Comparison of ENCODE assay signal across 25 cellular contexts in the genomic region with DNA sequence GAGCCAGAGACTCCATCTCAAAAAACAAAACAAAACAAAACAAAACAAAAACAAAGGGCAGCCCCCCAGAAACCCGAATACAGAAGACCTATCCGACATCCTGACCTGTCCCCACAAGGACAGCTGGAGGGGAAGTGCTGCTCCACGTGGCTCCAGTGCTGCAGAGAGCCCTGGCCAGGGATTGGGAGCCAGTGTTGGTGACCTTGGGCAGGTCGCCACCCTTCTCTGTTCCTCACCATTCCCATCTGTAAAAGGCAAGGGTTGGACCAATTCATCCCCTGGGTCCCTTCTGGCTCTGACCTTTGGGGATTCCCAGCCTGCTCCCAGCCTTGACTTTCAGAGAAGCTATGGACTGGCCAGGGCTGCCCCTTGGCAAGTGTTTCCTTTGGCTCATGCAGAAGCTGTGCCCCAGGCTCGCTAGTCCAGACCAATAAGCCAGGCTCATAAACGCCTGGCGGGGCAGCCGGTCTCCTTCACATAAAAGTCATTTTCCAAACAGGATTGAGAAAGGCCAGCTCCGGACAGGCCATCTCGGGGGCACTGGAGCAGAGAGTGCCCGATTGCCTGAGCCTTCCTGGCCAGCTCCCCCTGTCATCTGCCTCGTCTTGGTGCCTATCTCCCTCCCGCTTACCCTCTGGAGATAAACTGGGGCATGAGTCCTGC. TPM values are rescaled to one million over a fixed set of nuclear protein-coding genes. Genes with fewer than 3 reads are reported as not detected.
DNase-seq lines count a peak whose midpoint lies in the region; ATAC-seq and TF ChIP-seq lines count a peak whose summit lies in the region.
"Had no signal": no experiment of that assay in that cellular context is flagged by ENCODE, and none has a peak within 500 bp of the region (broad histone marks: within the 10 kb centered on the region; RNA-seq: fewer than 3 reads in every experiment).

No MANE protein-coding gene starts in this region.

- no peaks in the 10 kb centered on the region for H3K9me3 ChIP-seq in body of pancreas
- H3K9me3 ChIP-seq in A673 (ENCODE audit: low read depth, low read length, poor library complexity, severe bottlenecking): peaks cover 10% of the 10 kb centered on the region
- H3K9me3 ChIP-seq: A549, BE2C, Peyer's patch had no signal

- no peak for TF ChIP-seq POLR2A in body of pancreas (IDR thresholded peaks at IDR 0.05)

- 68 to 72% methylated on average over 13 of the region's 13 CpGs for WGBS in body of pancreas, 2 donors

- DNase-seq in D341Med (ENCODE audit: low spot score) (peak; percentile 11), RWPE1 (ENCODE audit: low spot score) (no peak), islet precursor cell (peak; percentile 43), posterior vena cava (ENCODE audit: low spot score) (peak; percentile 51), body of pancreas (no peak), KG1 (lab: John Stamatoyannopoulos, UW) (no peak), A673 (ENCODE audit: low spot score) (no peak)
- no peak for DNase-seq in stimulated activated naive CD4-positive, alpha-beta T cell treated with Interleukin-2 at 50 U/mL for 16 hours (lab: John Stamatoyannopoulos, UW)
- DNase-seq: BE2C; CD4-positive, CD25-positive, alpha-beta regulatory T cell; COR-L47; DMS 273 treated with DMSO at 0.1 percent for 48 hours; H9; HFFc6; NCI-H1092 treated with DMSO at 0.1 percent for 48 hours; NCI-H146; NCI-H2029; NCI-H524 treated with DMSO at 0.1 percent for 48 hours; NCI-H82; Peyer's patch; Right ventricle myocardium superior had no signal

- H3K4me1 ChIP-seq in body of pancreas: no peaks in the 10 kb centered on the region
- no peaks in the 10 kb centered on the region for H3K4me1 ChIP-seq in A673 (ENCODE audit: insufficient read depth, low read length, poor library complexity, severe bottlenecking)
- H3K4me1 ChIP-seq: BE2C, Peyer's patch had no signal

- H3K36me3 ChIP-seq in body of pancreas (replicated peaks in 1 of 2; ENCODE audit: insufficient read depth in 1 of 2, low read depth in 2 of 2) (no peaks in the 10 kb centered on the region), A673 (ENCODE audit: insufficient read depth, low read length, poor library complexity, severe bottlenecking) (no peaks in the 10 kb centered on the region)
- H3K36me3 ChIP-seq: BE2C, Peyer's patch had no signal

- intact Hi-C loops in posterior vena cava (cut with DNase I) (no loop called here), body of pancreas (cut with DNase I) (no loop called here), A673 (cut with micrococcal nuclease; ENCODE audit: unreplicated experiment) (no loop called here)

- no peak for ATAC-seq in body of pancreas
- ATAC-seq: A549, K562 had no signal

- TF ChIP-seq CTCF in RWPE1 (conservative IDR thresholded peaks at IDR 0.05; ENCODE audit: low read depth) (no peak), body of pancreas (IDR thresholded peaks at IDR 0.05) (no peak), A673 (conservative IDR thresholded peaks at IDR 0.05; ENCODE audit: low read depth, low read length) (no peak)

- POLR2A ChIA-PET in RWPE1 (lab: Yijun Ruan, JAX; ENCODE audit: low non-redundant PET) (no interaction called here), A673 (lab: Charles Lee; ENCODE audit: low non-redundant PET) (no interaction called here)

- H3K27ac ChIP-seq in RWPE1 (peak overlapping the region; percentile 95), body of pancreas (no peak overlapping the region), A673 (ENCODE audit: low read depth, low read length, poor library complexity, severe bottlenecking) (no peak overlapping the region)
- H3K27ac ChIP-seq: Peyer's patch had no signal

- H3K4me3 ChIP-seq in body of pancreas: no peak overlapping the region
- H3K4me3 ChIP-seq in A673 (ENCODE audit: low read depth, low read length, poor library complexity, severe bottlenecking): no peak overlapping the region
- H3K4me3 ChIP-seq: A549, K562, Peyer's patch had no signal

- H3K27me3 ChIP-seq in body of pancreas: no peaks in the 10 kb centered on the region
- H3K27me3 ChIP-seq in A673 (replicated peaks; ENCODE audit: insufficient read depth, low read depth, low read length, poor library complexity): no peaks in the 10 kb centered on the region
- H3K27me3 ChIP-seq: BE2C, Peyer's patch had no signal

- CTCF ChIA-PET in RWPE1 (lab: Yijun Ruan, JAX): interaction anchor here (0.9 kb wide), 1 partner anchor 53 kb away, joined by 4 read pairs; no protein-coding TSS in a partner anchor
- CTCF ChIA-PET in A673 (lab: Charles Lee): no interaction called here

- no TSS peak for BruUV-seq in A673 (replicated peaks; lab: Mats Ljungman, UMichigan)

RNA-seq across cellular contexts. Expression of a gene that starts 20.0 kb away (rescaled TPM):
- total RNA-seq in posterior vena cava (not detected), body of pancreas (not detected), A673 (2021) (0.56 and 0.72 TPM in 2 replicates)
- total RNA-seq: CD4-positive, CD25-positive, alpha-beta regulatory T cell; G401; K562; Peyer's patch; Right ventricle myocardium superior; SK-MEL-5 had no signal

Comparison
In these comparisons a context has a peak if more than half of its experiments do, and no peak if none do; other contexts are left out.
1. DNase-seq: peak in D341Med (single experiment), islet precursor cell (single experiment) and posterior vena cava (single experiment); none in RWPE1 (single experiment), body of pancreas (0 of 4), KG1 (single experiment), stimulated activated naive CD4-positive, alpha-beta T cell treated with Interleukin-2 at 50 U/mL for 16 hours (single experiment) and A673 (single experiment).